ENCODE assay signal across 1 cellular context in the genomic region with DNA sequence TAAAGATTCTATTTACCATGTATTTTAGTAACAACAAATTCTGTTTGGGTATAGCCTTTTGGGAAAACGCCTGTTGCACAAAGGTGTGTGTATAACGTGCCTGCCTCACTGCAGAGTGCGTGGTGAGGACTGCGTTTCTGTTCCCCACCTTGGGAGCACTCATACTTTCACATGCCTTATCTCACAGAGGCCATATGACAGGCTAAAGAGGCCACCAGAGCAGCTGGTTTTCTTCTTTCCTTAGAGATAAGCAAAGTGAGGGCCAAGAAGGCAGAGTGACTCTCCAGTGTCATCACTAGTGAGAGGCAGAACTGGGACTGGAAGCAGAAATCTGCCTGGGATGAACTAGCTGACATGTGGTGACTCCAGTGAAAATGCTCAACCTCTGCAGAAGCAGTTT.
TF ChIP-seq lines count a peak whose summit lies in the region.

No MANE protein-coding gene starts in this region.

TF ChIP-seq in K562, 482 proteins besides CTCF, POLR2A, EP300 and RAD21 (continued from another document and continues in another):
- no peak for TF ChIP-seq ZNF592 (IDR thresholded peaks at IDR 0.05)
- TF ChIP-seq CXXC5 (CRISPR knock-in tag; IDR thresholded peaks at IDR 0.05), result peak; percentile 59
- TF ChIP-seq PHB2 (IDR thresholded peaks at IDR 0.05; ENCODE audit: low read depth), result no peak
- TF ChIP-seq, protein P1, sequence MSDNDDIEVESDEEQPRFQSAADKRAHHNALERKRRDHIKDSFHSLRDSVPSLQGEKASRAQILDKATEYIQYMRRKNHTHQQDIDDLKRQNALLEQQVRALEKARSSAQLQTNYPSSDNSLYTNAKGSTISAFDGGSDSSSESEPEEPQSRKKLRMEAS (CRISPR knock-in tag; IDR thresholded peaks at IDR 0.05), result no peak
- TF ChIP-seq PHF20 (IDR thresholded peaks at IDR 0.05; ENCODE audit: partially characterized antibody), result no peak
- no peak for TF ChIP-seq PREB (CRISPR knock-in tag; IDR thresholded peaks at IDR 0.05)
- TF ChIP-seq ZNF707 (CRISPR knock-in tag; conservative IDR thresholded peaks at IDR 0.05), result no peak
- no peak for TF ChIP-seq SMAD2 (IDR thresholded peaks at IDR 0.05; ENCODE audit: low read depth, low read length)
- TF ChIP-seq, protein P2, sequence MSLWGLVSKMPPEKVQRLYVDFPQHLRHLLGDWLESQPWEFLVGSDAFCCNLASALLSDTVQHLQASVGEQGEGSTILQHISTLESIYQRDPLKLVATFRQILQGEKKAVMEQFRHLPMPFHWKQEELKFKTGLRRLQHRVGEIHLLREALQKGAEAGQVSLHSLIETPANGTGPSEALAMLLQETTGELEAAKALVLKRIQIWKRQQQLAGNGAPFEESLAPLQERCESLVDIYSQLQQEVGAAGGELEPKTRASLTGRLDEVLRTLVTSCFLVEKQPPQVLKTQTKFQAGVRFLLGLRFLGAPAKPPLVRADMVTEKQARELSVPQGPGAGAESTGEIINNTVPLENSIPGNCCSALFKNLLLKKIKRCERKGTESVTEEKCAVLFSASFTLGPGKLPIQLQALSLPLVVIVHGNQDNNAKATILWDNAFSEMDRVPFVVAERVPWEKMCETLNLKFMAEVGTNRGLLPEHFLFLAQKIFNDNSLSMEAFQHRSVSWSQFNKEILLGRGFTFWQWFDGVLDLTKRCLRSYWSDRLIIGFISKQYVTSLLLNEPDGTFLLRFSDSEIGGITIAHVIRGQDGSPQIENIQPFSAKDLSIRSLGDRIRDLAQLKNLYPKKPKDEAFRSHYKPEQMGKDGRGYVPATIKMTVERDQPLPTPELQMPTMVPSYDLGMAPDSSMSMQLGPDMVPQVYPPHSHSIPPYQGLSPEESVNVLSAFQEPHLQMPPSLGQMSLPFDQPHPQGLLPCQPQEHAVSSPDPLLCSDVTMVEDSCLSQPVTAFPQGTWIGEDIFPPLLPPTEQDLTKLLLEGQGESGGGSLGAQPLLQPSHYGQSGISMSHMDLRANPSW (CRISPR knock-in tag; IDR thresholded peaks at IDR 0.05), result no peak
- no peak for TF ChIP-seq NFXL1 (CRISPR knock-in tag; IDR thresholded peaks at IDR 0.05)
- peak; percentile 90 for TF ChIP-seq ZNF263 (CRISPR knock-in tag; IDR thresholded peaks at IDR 0.05; ENCODE audit: borderline replicate concordance)
- no peak for TF ChIP-seq ZNF431 (CRISPR knock-in tag; IDR thresholded peaks at IDR 0.05)
- TF ChIP-seq, protein P3, sequence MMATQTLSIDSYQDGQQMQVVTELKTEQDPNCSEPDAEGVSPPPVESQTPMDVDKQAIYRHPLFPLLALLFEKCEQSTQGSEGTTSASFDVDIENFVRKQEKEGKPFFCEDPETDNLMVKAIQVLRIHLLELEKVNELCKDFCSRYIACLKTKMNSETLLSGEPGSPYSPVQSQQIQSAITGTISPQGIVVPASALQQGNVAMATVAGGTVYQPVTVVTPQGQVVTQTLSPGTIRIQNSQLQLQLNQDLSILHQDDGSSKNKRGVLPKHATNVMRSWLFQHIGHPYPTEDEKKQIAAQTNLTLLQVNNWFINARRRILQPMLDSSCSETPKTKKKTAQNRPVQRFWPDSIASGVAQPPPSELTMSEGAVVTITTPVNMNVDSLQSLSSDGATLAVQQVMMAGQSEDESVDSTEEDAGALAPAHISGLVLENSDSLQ (IDR thresholded peaks at IDR 0.05), result peak; percentile 27
- TF ChIP-seq, protein P4, sequence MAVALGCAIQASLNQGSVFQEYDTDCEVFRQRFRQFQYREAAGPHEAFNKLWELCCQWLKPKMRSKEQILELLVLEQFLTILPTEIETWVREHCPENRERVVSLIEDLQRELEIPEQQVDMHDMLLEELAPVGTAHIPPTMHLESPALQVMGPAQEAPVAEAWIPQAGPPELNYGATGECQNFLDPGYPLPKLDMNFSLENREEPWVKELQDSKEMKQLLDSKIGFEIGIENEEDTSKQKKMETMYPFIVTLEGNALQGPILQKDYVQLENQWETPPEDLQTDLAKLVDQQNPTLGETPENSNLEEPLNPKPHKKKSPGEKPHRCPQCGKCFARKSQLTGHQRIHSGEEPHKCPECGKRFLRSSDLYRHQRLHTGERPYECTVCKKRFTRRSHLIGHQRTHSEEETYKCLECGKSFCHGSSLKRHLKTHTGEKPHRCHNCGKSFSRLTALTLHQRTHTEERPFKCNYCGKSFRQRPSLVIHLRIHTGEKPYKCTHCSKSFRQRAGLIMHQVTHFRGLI (CRISPR knock-in tag; IDR thresholded peaks at IDR 0.05), result peak; percentile 66; the same call in 1 of the 2 replicates
- TF ChIP-seq, protein P5, sequence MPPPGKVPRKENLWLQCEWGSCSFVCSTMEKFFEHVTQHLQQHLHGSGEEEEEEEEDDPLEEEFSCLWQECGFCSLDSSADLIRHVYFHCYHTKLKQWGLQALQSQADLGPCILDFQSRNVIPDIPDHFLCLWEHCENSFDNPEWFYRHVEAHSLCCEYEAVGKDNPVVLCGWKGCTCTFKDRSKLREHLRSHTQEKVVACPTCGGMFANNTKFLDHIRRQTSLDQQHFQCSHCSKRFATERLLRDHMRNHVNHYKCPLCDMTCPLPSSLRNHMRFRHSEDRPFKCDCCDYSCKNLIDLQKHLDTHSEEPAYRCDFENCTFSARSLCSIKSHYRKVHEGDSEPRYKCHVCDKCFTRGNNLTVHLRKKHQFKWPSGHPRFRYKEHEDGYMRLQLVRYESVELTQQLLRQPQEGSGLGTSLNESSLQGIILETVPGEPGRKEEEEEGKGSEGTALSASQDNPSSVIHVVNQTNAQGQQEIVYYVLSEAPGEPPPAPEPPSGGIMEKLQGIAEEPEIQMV (tag; conservative IDR thresholded peaks at IDR 0.05; ENCODE audit: low read depth), result no peak
- peak; percentile 54 for TF ChIP-seq GATA2 (CRISPR knock-in tag; IDR thresholded peaks at IDR 0.05)
- TF ChIP-seq ZNF212 (CRISPR knock-in tag; IDR thresholded peaks at IDR 0.05), result no peak
- TF ChIP-seq, protein P6, sequence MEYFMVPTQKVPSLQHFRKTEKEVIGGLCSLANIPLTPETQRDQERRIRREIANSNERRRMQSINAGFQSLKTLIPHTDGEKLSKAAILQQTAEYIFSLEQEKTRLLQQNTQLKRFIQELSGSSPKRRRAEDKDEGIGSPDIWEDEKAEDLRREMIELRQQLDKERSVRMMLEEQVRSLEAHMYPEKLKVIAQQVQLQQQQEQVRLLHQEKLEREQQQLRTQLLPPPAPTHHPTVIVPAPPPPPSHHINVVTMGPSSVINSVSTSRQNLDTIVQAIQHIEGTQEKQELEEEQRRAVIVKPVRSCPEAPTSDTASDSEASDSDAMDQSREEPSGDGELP (CRISPR knock-in tag; IDR thresholded peaks at IDR 0.05; ENCODE audit: borderline replicate concordance), result peak; percentile 77; the same call in 1 of the 2 replicates
- TF ChIP-seq, protein P7, sequence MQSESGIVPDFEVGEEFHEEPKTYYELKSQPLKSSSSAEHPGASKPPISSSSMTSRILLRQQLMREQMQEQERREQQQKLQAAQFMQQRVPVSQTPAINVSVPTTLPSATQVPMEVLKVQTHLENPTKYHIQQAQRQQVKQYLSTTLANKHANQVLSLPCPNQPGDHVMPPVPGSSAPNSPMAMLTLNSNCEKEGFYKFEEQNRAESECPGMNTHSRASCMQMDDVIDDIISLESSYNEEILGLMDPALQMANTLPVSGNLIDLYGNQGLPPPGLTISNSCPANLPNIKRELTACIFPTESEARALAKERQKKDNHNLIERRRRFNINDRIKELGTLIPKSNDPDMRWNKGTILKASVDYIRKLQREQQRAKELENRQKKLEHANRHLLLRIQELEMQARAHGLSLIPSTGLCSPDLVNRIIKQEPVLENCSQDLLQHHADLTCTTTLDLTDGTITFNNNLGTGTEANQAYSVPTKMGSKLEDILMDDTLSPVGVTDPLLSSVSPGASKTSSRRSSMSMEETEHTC (IDR thresholded peaks at IDR 0.05), result no peak
- TF ChIP-seq ZNF217 (CRISPR knock-in tag; IDR thresholded peaks at IDR 0.05), result no peak
- TF ChIP-seq ZNF324 (CRISPR knock-in tag; IDR thresholded peaks at IDR 0.05), result no peak
- TF ChIP-seq, protein P8, sequence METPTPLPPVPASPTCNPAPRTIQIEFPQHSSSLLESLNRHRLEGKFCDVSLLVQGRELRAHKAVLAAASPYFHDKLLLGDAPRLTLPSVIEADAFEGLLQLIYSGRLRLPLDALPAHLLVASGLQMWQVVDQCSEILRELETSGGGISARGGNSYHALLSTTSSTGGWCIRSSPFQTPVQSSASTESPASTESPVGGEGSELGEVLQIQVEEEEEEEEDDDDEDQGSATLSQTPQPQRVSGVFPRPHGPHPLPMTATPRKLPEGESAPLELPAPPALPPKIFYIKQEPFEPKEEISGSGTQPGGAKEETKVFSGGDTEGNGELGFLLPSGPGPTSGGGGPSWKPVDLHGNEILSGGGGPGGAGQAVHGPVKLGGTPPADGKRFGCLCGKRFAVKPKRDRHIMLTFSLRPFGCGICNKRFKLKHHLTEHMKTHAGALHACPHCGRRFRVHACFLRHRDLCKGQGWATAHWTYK (CRISPR knock-in tag; IDR thresholded peaks at IDR 0.05), result peak; percentile 69; the same call in 1 of the 2 replicates
- peak; percentile 42; the same call in 1 of the 2 replicates for TF ChIP-seq BHLHE40 (IDR thresholded peaks at IDR 0.05; ENCODE audit: low read length)
- TF ChIP-seq RBBP5 (IDR thresholded peaks at IDR 0.05; ENCODE audit: borderline replicate concordance, insufficient read depth, low read length, poor library complexity, severe bottlenecking), result no peak
- TF ChIP-seq ZNF282 (CRISPR knock-in tag; IDR thresholded peaks at IDR 0.05), result no peak
- TF ChIP-seq CBX5 (IDR thresholded peaks at IDR 0.05; ENCODE audit: borderline replicate concordance, low read depth), result no peak
- peak; percentile 83 for TF ChIP-seq CBFA2T2 (conservative IDR thresholded peaks at IDR 0.05)
- TF ChIP-seq TRIM24 (IDR thresholded peaks at IDR 0.05), result peak; percentile 33 to 42; a peak in 2 of 4 replicates
- no peak for TF ChIP-seq ZFP91 (CRISPR knock-in tag; IDR thresholded peaks at IDR 0.05)
- peak; percentile 55 for TF ChIP-seq CTBP1 (IDR thresholded peaks at IDR 0.05; ENCODE audit: borderline replicate concordance)
- TF ChIP-seq ZNF780A (CRISPR knock-in tag; IDR thresholded peaks at IDR 0.05), result no peak
- TF ChIP-seq SIN3A (IDR thresholded peaks at IDR 0.05; ENCODE audit: borderline replicate concordance in 2 of 2, control insufficient read depth in 1 of 2, low read depth in 2 of 2, low read length in 2 of 2), result no peak
- TF ChIP-seq BRD4 (IDR thresholded peaks at IDR 0.05), result no peak
- TF ChIP-seq SMAD4 (CRISPR knock-in tag; conservative IDR thresholded peaks at IDR 0.05), result peak; percentile 51; the same call in 1 of the 2 replicates
- no peak for TF ChIP-seq HNRNPH1 (optimal IDR thresholded peaks at IDR 0.05; ENCODE audit: low read depth, low read length)
- TF ChIP-seq CREM (IDR thresholded peaks at IDR 0.05; ENCODE audit: low read depth), result 0 out of 2 replicates have a peak, but pooled peaks have one; percentile 8
- TF ChIP-seq, protein P9, sequence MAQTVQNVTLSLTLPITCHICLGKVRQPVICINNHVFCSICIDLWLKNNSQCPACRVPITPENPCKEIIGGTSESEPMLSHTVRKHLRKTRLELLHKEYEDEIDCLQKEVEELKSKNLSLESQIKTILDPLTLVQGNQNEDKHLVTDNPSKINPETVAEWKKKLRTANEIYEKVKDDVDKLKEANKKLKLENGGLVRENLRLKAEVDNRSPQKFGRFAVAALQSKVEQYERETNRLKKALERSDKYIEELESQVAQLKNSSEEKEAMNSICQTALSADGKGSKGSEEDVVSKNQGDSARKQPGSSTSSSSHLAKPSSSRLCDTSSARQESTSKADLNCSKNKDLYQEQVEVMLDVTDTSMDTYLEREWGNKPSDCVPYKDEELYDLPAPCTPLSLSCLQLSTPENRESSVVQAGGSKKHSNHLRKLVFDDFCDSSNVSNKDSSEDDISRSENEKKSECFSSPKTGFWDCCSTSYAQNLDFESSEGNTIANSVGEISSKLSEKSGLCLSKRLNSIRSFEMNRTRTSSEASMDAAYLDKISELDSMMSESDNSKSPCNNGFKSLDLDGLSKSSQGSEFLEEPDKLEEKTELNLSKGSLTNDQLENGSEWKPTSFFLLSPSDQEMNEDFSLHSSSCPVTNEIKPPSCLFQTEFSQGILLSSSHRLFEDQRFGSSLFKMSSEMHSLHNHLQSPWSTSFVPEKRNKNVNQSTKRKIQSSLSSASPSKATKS (CRISPR knock-in tag; IDR thresholded peaks at IDR 0.05), result no peak
- TF ChIP-seq NRF1 (conservative IDR thresholded peaks at IDR 0.05 in 1 of 2, IDR thresholded peaks at IDR 0.05 in 1 of 2), result no peak
